ENCODE assay signal across 8 cellular contexts in genomic region chr3:38084019-38084968, GRCh38. TPM values are rescaled to one million over a fixed set of nuclear protein-coding genes. Genes with fewer than 3 reads are reported as not detected.
DNase-seq lines count a peak whose midpoint lies in the region; ATAC-seq, FAIRE-seq and TF ChIP-seq lines count a peak whose summit lies in the region.

No MANE protein-coding gene starts in this region.

- no peak overlapping the region for H3K9ac ChIP-seq in MM.1S (ENCODE audit: low read length)

- no peaks in the 10 kb centered on the region for H3K79me2 ChIP-seq in MM.1S (ENCODE audit: low read length)

- ATAC-seq in natural killer cell (peak; percentile 58 to 69 (median 65)), HG03097 (IDR thresholded peaks at IDR 0.05; ENCODE audit: low FRiP score, unreplicated experiment) (no peak), HG03460 (IDR thresholded peaks at IDR 0.05; ENCODE audit: unreplicated experiment) (no peak)

- peaks cover 0 to 11% of the 10 kb centered on the region in 2 donors for H3K4me1 Mint-ChIP-seq in natural killer cell

- H3K4me1 ChIP-seq in MM.1S (ENCODE audit: low read length): no peaks in the 10 kb centered on the region

- FAIRE-seq in D721Med (lab: Jason Lieb, UNC): peak; percentile 97
- FAIRE-seq in bronchial epithelial cell (lab: Jason Lieb, UNC): peak; percentile 96

- peak overlapping the region; percentile 83 to 88 for H3K27ac Mint-ChIP-seq in natural killer cell

- H2AFZ ChIP-seq in MM.1S (ENCODE audit: low read length): no peak overlapping the region

- no peaks in the 10 kb centered on the region for H3K36me3 Mint-ChIP-seq in natural killer cell

- H3F3A ChIP-seq in MM.1S (ENCODE audit: insufficient read depth, low read length): no peaks in the 10 kb centered on the region

- no peaks in the 10 kb centered on the region for H3K9me2 ChIP-seq in MM.1S (replicated peaks; ENCODE audit: insufficient read depth, low read length)

- H3K9me3 ChIP-seq in MM.1S (replicated peaks; ENCODE audit: insufficient read depth, low read length): no peaks in the 10 kb centered on the region

- no peaks in the 10 kb centered on the region for H3K36me3 ChIP-seq in MM.1S (replicated peaks; ENCODE audit: insufficient read depth, low read length)
- no peaks in the 10 kb centered on the region for H3K36me3 ChIP-seq in bronchial epithelial cell (ENCODE audit: control insufficient read depth, insufficient read depth, low read length)

- 0 out of 2 replicates have a peak overlapping the region, but pooled peaks have one; percentile 24 for H3K27ac ChIP-seq in MM.1S (ENCODE audit: low read length)

- intact Hi-C loops in natural killer cell (cut with micrococcal nuclease): no loop called here

- peak overlapping the region; percentile 61 for H3K4me3 Mint-ChIP-seq in natural killer cell

- no peak for TF ChIP-seq CTCF in D721Med (IDR thresholded peaks at IDR 0.05; ENCODE audit: insufficient read depth, missing control alignments)
- TF ChIP-seq CTCF in MM.1S (IDR thresholded peaks at IDR 0.05; ENCODE audit: low read length): no peak
- TF ChIP-seq CTCF in bronchial epithelial cell (IDR thresholded peaks at IDR 0.05; ENCODE audit: insufficient read depth, low read length, severe bottlenecking): no peak
- no peak for TF ChIP-seq CTCF in natural killer cell (IDR thresholded peaks at IDR 0.05)

- H3K27me3 Mint-ChIP-seq in natural killer cell (ENCODE audit: low read depth in 2 of 2): peaks cover 0 to 3% of the 10 kb centered on the region in 2 donors

- DNase-seq in D721Med (ENCODE audit: insufficient read length, low spot score) (no peak), MM.1S (no peak), bronchial epithelial cell (ENCODE audit: low read depth) (no peak), natural killer cell (peak; percentile 28), erythroblast (lab: John Stamatoyannopoulos, UW) (no peak), NCI-H128 (lab: John Stamatoyannopoulos, UW; ENCODE audit: unreplicated experiment) (no peak)

- peaks cover 5 to 6% of the 10 kb centered on the region in 2 donors for H3K9me3 Mint-ChIP-seq in natural killer cell

- H4K20me1 ChIP-seq in MM.1S (ENCODE audit: insufficient read depth, low read length): no peaks in the 10 kb centered on the region

- H3K4me3 ChIP-seq in MM.1S (ENCODE audit: low read length): no peak overlapping the region
- no peak overlapping the region for H3K4me3 ChIP-seq in bronchial epithelial cell (ENCODE audit: low read depth, low read length)

- TF ChIP-seq POLR2A in erythroblast (IDR thresholded peaks at IDR 0.05; ENCODE audit: low read length): no peak

- H3K4me2 ChIP-seq in MM.1S (ENCODE audit: low read depth, low read length): no peak overlapping the region

- H3K27me3 ChIP-seq in MM.1S (replicated peaks; ENCODE audit: insufficient read depth, low read length) (no peaks in the 10 kb centered on the region), bronchial epithelial cell (ENCODE audit: control insufficient read depth, insufficient read depth, low read length) (no peaks in the 10 kb centered on the region)

RNA-seq across cellular contexts. Expression of gene DLEC1, which starts 45.3 kb away (rescaled TPM):
- total RNA-seq in bronchial epithelial cell (0.26 TPM in 2 replicates), natural killer cell (1 to 10 TPM; 6.1 to 7.5 (median 7.0) TPM)

RNA-seq across cellular contexts. Expression of gene ACAA1, which starts 52.6 kb away (rescaled TPM):
- total RNA-seq in bronchial epithelial cell (54.2 and 82.2 TPM in 2 replicates), natural killer cell (100 to 1,000 TPM in 1 of 3 donors, 10 to 100 TPM in 2; 79.4 to 101 (median 93.9) TPM)

RNA-seq across cellular contexts. Expression of gene MYD88, which starts 54.2 kb away (rescaled TPM):
- total RNA-seq in bronchial epithelial cell (14.7 and 21.5 TPM in 2 replicates), natural killer cell (10 to 100 TPM; 60.5 to 71.0 (median 67.7) TPM)

RNA-seq across cellular contexts. Expression of gene PLCD1, which starts 54.9 kb away (rescaled TPM):
- total RNA-seq in bronchial epithelial cell (24.2 and 45.7 TPM in 2 replicates), natural killer cell (10 to 100 TPM; 27.7 to 38.1 (median 29.4) TPM)

Comparison
In these comparisons a context has a peak if more than half of its experiments do, and no peak if none do; other contexts are left out.
1. ATAC-seq: peak in natural killer cell (3 of 3); none in HG03097 (single experiment) and HG03460 (single experiment).